37 cellular contexts compared by ENCODE assay signal in the genomic region with DNA sequence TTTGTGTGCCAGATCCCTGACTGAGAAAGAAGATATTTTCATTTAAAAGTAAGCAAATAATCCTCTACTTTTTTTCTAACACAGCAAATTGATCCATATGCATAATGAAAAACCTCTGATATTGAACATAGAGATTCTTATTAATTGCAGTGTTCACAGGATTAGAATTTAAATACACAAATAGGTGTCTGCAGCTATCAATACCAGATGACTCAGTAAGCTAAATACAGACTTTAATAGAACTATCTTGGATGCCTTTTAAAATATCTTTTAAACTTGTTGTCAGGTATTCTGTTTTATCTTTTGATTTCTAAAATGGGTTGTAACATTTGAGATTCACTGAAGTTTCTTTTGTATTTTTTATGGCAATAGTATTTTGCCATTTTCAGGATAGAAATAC.
"Had no signal": no experiment of that assay in that cellular context is flagged by ENCODE, and none has a peak within 500 bp of the region (broad histone marks: within the 10 kb centered on the region; RNA-seq: fewer than 3 reads in every experiment).

No MANE protein-coding gene starts in this region.

- H3K4me3 ChIP-seq: adrenal gland, body of pancreas, cardiac muscle cell, coronary artery, dorsolateral prefrontal cortex, gastroesophageal sphincter had no signal

- H3K36me3 ChIP-seq: adrenal gland, cardiac muscle cell, gastroesophageal sphincter, WERI-Rb-1 had no signal

- H3K27ac Mint-ChIP-seq: activated CD4-positive, alpha-beta memory T cell treated with anti-CD3 and anti-CD28 coated beads for 36 hours; activated CD4-positive, alpha-beta T cell treated with anti-CD3 and anti-CD28 coated beads for 36 hours; activated CD4-positive, alpha-beta T cell treated with anti-CD3 and anti-CD28 coated beads, Interleukin-2, amount 10 ng/mL, durations not matched to agents 24 days and 14 days; activated CD8-positive, alpha-beta memory T cell treated with anti-CD3 and anti-CD28 coated beads, Interleukin-2, amount 10 ng/mL, durations not matched to agents 7 days and 5 days; activated CD8-positive, alpha-beta T cell treated with anti-CD3 and anti-CD28 coated beads, Interleukin-2, amount 10 ng/mL, durations not matched to agents 7 days and 5 days; activated naive CD4-positive, alpha-beta T cell treated with anti-CD3 and anti-CD28 coated beads, Interleukin-2, amount 10 ng/mL, durations not matched to agents 7 days and 5 days; activated naive CD4-positive, alpha-beta T cell treated with anti-CD3 and anti-CD28 coated beads, Interleukin-2, amount 50 U/mL, for 72 hours; activated naive CD8-positive, alpha-beta T cell treated with anti-CD3 and anti-CD28 coated beads, Interleukin-2, amount 50 U/mL, for 24 hours; activated T-helper 1 cell treated with anti-CD3 and anti-CD28 coated beads, Interleukin-12 subunit alpha, Interleukin-12 subunit beta, Interleukin-2, Interleukin-4 antibody, amounts not matched to agents 30 ng/mL and 10 ng/mL and 1 ng/mL, durations not matched to agents 14 hours and 24 hours and 36 hours; dendritic cell treated with granulocyte-macrophage colony-stimulating factor and Interleukin-4, amounts not matched to agents 40 ng/mL and 50 ng/mL, for 4 days; T-cell; T-helper 1 cell treated with Interleukin-12 subunit alpha and Interleukin-12 subunit beta and Interleukin-4 antibody, amounts not matched to agents 30 μg/mL and 1 μg/mL, for 36 hours; T-helper 2 cell treated with Interferon-gamma antibody and Interleukin-4, amounts not matched to agents 5 μg/mL and 100 μg/mL, for 36 hours had no signal

- DNase-seq: activated CD4-positive, alpha-beta memory T cell treated with anti-CD3 and anti-CD28 coated beads for 36 hours; activated CD4-positive, alpha-beta T cell treated with anti-CD3 and anti-CD28 coated beads for 36 hours; activated CD4-positive, alpha-beta T cell treated with anti-CD3 and anti-CD28 coated beads, Interleukin-2, amount 10 ng/mL, durations not matched to agents 24 days and 14 days; activated CD4-positive, CD25-positive, alpha-beta regulatory T cell; activated CD4-positive, CD25-positive, alpha-beta regulatory T cell treated with anti-CD3 and anti-CD28 coated beads, Interleukin-2, amount 50 U/mL, for 72 hours; activated CD8-positive, alpha-beta memory T cell treated with anti-CD3 and anti-CD28 coated beads, Interleukin-2, amount 10 ng/mL, durations not matched to agents 7 days and 5 days; activated CD8-positive, alpha-beta memory T cell treated with anti-CD3 and anti-CD28 coated beads, Interleukin-2, amount 50 U/mL, for 4 hours; activated CD8-positive, alpha-beta T cell treated with anti-CD3 and anti-CD28 coated beads, Interleukin-2, amount 10 ng/mL, durations not matched to agents 7 days and 5 days; activated gamma-delta T cell; activated naive CD4-positive, alpha-beta T cell; activated naive CD4-positive, alpha-beta T cell treated with anti-CD3 and anti-CD28 coated beads, Interleukin-2, amount 10 ng/mL, durations not matched to agents 7 days and 5 days; activated naive CD8-positive, alpha-beta T cell treated with anti-CD3 and anti-CD28 coated beads, Interleukin-2, amount 50 U/mL, for 24 hours; activated T-cell treated with anti-CD3 and anti-CD28 coated beads, Interleukin-2, amount 50 U/mL, for 1 hour; activated T-cell treated with anti-CD3 and anti-CD28 coated beads, Interleukin-2, amount 50 U/mL, for 48 hours; adrenal gland; amygdala; aorta; body of pancreas; central memory CD4-positive, alpha-beta T cell; cerebellar nuclear complex; dorsolateral prefrontal cortex; effector memory CD4-positive, alpha-beta T cell; endodermal cell; foreskin melanocyte; hippocampal formation; T-cell; T1000; WERI-Rb-1 had no signal

- H3K4me3 Mint-ChIP-seq: activated CD4-positive, alpha-beta memory T cell treated with anti-CD3 and anti-CD28 coated beads for 36 hours; activated CD4-positive, alpha-beta T cell treated with anti-CD3 and anti-CD28 coated beads for 36 hours; activated CD4-positive, alpha-beta T cell treated with anti-CD3 and anti-CD28 coated beads, Interleukin-2, amount 10 ng/mL, durations not matched to agents 24 days and 14 days; activated CD8-positive, alpha-beta memory T cell treated with anti-CD3 and anti-CD28 coated beads, Interleukin-2, amount 10 ng/mL, durations not matched to agents 7 days and 5 days; activated CD8-positive, alpha-beta T cell treated with anti-CD3 and anti-CD28 coated beads, Interleukin-2, amount 10 ng/mL, durations not matched to agents 7 days and 5 days; activated naive CD4-positive, alpha-beta T cell treated with anti-CD3 and anti-CD28 coated beads, Interleukin-2, amount 10 ng/mL, durations not matched to agents 7 days and 5 days; activated naive CD8-positive, alpha-beta T cell treated with anti-CD3 and anti-CD28 coated beads, Interleukin-2, amount 50 U/mL, for 24 hours; activated T-helper 1 cell treated with anti-CD3 and anti-CD28 coated beads, Interleukin-12 subunit alpha, Interleukin-12 subunit beta, Interleukin-2, Interleukin-4 antibody, amounts not matched to agents 30 ng/mL and 10 ng/mL and 1 ng/mL, durations not matched to agents 14 hours and 24 hours and 36 hours; dendritic cell treated with granulocyte-macrophage colony-stimulating factor and Interleukin-4, amounts not matched to agents 40 ng/mL and 50 ng/mL, for 4 days; endodermal cell; T-helper 1 cell treated with Interleukin-12 subunit alpha and Interleukin-12 subunit beta and Interleukin-4 antibody, amounts not matched to agents 30 μg/mL and 1 μg/mL, for 36 hours; T-helper 2 cell treated with Interferon-gamma antibody and Interleukin-4, amounts not matched to agents 5 μg/mL and 100 μg/mL, for 36 hours had no signal

- H3K27me3 Mint-ChIP-seq: activated CD4-positive, alpha-beta memory T cell treated with anti-CD3 and anti-CD28 coated beads for 36 hours; activated CD4-positive, alpha-beta T cell treated with anti-CD3 and anti-CD28 coated beads for 36 hours; activated CD4-positive, alpha-beta T cell treated with anti-CD3 and anti-CD28 coated beads, Interleukin-2, amount 10 ng/mL, durations not matched to agents 24 days and 14 days; activated CD8-positive, alpha-beta memory T cell treated with anti-CD3 and anti-CD28 coated beads, Interleukin-2, amount 10 ng/mL, durations not matched to agents 7 days and 5 days; activated naive CD4-positive, alpha-beta T cell treated with anti-CD3 and anti-CD28 coated beads, Interleukin-2, amount 10 ng/mL, durations not matched to agents 7 days and 5 days; activated naive CD8-positive, alpha-beta T cell treated with anti-CD3 and anti-CD28 coated beads, Interleukin-2, amount 50 U/mL, for 24 hours; dendritic cell treated with granulocyte-macrophage colony-stimulating factor and Interleukin-4, amounts not matched to agents 40 ng/mL and 50 ng/mL, for 4 days; T-cell had no signal

- H3K4me1 Mint-ChIP-seq: activated CD8-positive, alpha-beta memory T cell treated with anti-CD3 and anti-CD28 coated beads, Interleukin-2, amount 10 ng/mL, durations not matched to agents 7 days and 5 days; endodermal cell had no signal

- H3K9me3 Mint-ChIP-seq: activated naive CD4-positive, alpha-beta T cell treated with anti-CD3 and anti-CD28 coated beads, Interleukin-2, amount 50 U/mL, for 72 hours; activated naive CD8-positive, alpha-beta T cell treated with anti-CD3 and anti-CD28 coated beads, Interleukin-2, amount 50 U/mL, for 24 hours; activated T-helper 1 cell treated with anti-CD3 and anti-CD28 coated beads, Interleukin-12 subunit alpha, Interleukin-12 subunit beta, Interleukin-2, Interleukin-4 antibody, amounts not matched to agents 30 ng/mL and 10 ng/mL and 1 ng/mL, durations not matched to agents 14 hours and 24 hours and 36 hours; dendritic cell treated with granulocyte-macrophage colony-stimulating factor and Interleukin-4, amounts not matched to agents 40 ng/mL and 50 ng/mL, for 4 days had no signal

- H3K27ac ChIP-seq: adrenal gland, body of pancreas, cardiac muscle cell, coronary artery, dorsolateral prefrontal cortex, gastroesophageal sphincter, WERI-Rb-1 had no signal

- H3K27me3 ChIP-seq: adrenal gland, body of pancreas, cardiac muscle cell, dorsolateral prefrontal cortex, gastroesophageal sphincter had no signal

- ATAC-seq: activated CD4-positive, alpha-beta T cell treated with anti-CD3 and anti-CD28 coated beads for 36 hours; activated CD8-positive, alpha-beta memory T cell treated with anti-CD3 and anti-CD28 coated beads, Interleukin-2, amount 10 ng/mL, durations not matched to agents 7 days and 5 days; activated CD8-positive, alpha-beta T cell treated with anti-CD3 and anti-CD28 coated beads, Interleukin-2, amount 10 ng/mL, durations not matched to agents 7 days and 5 days; activated naive CD4-positive, alpha-beta T cell treated with anti-CD3 and anti-CD28 coated beads, Interleukin-2, amount 50 U/mL, for 72 hours; activated naive CD8-positive, alpha-beta T cell treated with anti-CD3 and anti-CD28 coated beads, Interleukin-2, amount 50 U/mL, for 24 hours; body of pancreas; esophagus mucosa; gastroesophageal sphincter; T-cell had no signal

- H3K9me3 ChIP-seq: adrenal gland, body of pancreas, gastroesophageal sphincter had no signal
